In genomic region chr20:25195962-25196700, GRCh38 we compare ENCODE assay signal across 1 cellular context.
TF ChIP-seq lines count a peak whose summit lies in the region.

No MANE protein-coding gene starts in this region.

TF ChIP-seq in H1, 55 proteins besides CTCF, POLR2A, EP300 and RAD21:
- TF ChIP-seq SUZ12 (IDR thresholded peaks at IDR 0.05; ENCODE audit: low read length): peak; percentile 41; the same call in 1 of the 2 replicates
- TF ChIP-seq HDAC2 (IDR thresholded peaks at IDR 0.05; ENCODE audit: borderline replicate concordance in 1 of 2, low read depth in 2 of 2, low read length in 2 of 2): peak in 1 of 2 experiments; percentile 71; a peak in 1 of 4 replicates
- TF ChIP-seq RBBP5 (IDR thresholded peaks at IDR 0.05; ENCODE audit: borderline replicate concordance, low read depth, low read length): peak; percentile 28; the same call in 1 of the 2 replicates
- no peak for TF ChIP-seq MAX (IDR thresholded peaks at IDR 0.05)
- TF ChIP-seq KDM4A (IDR thresholded peaks at IDR 0.05; ENCODE audit: low read depth, low read length, severe bottlenecking): peak; percentile 97
- no peak for TF ChIP-seq KDM5A (IDR thresholded peaks at IDR 0.05; ENCODE audit: low read length)
- TF ChIP-seq ZNF274 (IDR thresholded peaks at IDR 0.05; ENCODE audit: borderline replicate concordance, extremely low read depth, low read length): no peak
